Comparison of ENCODE assay signal across 8 cellular contexts in genomic region chr7:1412322-1413261, GRCh38. TPM values are rescaled to one million over a fixed set of nuclear protein-coding genes. Genes with fewer than 3 reads are reported as not detected.
DNase-seq lines count a peak whose midpoint lies in the region; ATAC-seq, FAIRE-seq and TF ChIP-seq lines count a peak whose summit lies in the region.

No MANE protein-coding gene starts in this region.

- peak; percentile 74 for FAIRE-seq in G401.6 (lab: Jason Lieb, UNC)

- peak; percentile 30 for TF ChIP-seq CTCF in kidney epithelial cell (IDR thresholded peaks at IDR 0.05; ENCODE audit: insufficient read depth, low read length, poor library complexity, severe bottlenecking)

- no peak overlapping the region for H3K27ac ChIP-seq in caudate nucleus (ENCODE audit: low read depth, low read length)

- DNase-seq in NCI-H460 (ENCODE audit: extremely low read depth, low read depth) (peak; percentile 84), caudate nucleus (lab: John Stamatoyannopoulos, UW) (peak in 55 of 61 donors; percentile 20 to 89 (median 60)), kidney epithelial cell (ENCODE audit: low read depth) (no peak)
- peak; percentile 82 for DNase-seq in activated CD4-positive, alpha-beta T cell treated with anti-CD3 and anti-CD28 coated beads for 1 hour
- peak; percentile 86 to 94 for DNase-seq in stimulated activated CD4-positive, alpha-beta T cell treated with anti-CD3 and anti-CD28 coated beads, Interleukin-1b, Interleukin-23, amount 100 ng/mL, for 4 hours (ENCODE audit: low read depth in 2 of 2)

- H3K36me3 ChIP-seq in kidney epithelial cell (ENCODE audit: control insufficient read depth, insufficient read depth, low read length) = no peaks in the 10 kb centered on the region

- ATAC-seq in HG03139 (IDR thresholded peaks at IDR 0.05; ENCODE audit: unreplicated experiment) = peak; percentile 52
- ATAC-seq in GM19023 (IDR thresholded peaks at IDR 0.05; ENCODE audit: unreplicated experiment) = no peak

- H3K4me3 ChIP-seq in kidney epithelial cell (ENCODE audit: low read depth, low read length) = no peak overlapping the region

- peaks cover 36% of the 10 kb centered on the region for H3K27me3 ChIP-seq in kidney epithelial cell (ENCODE audit: control insufficient read depth, insufficient read depth, low read length)

RNA-seq across cellular contexts. Expression of gene MICALL2, which starts 46.7 kb away (rescaled TPM):
- 3.7 and 9.6 TPM in 2 replicates for total RNA-seq in NCI-H460 (2014; rRNA removed; shearing (Covaris generic))
- polyA plus RNA-seq in NCI-H460 (2014; cell fraction: nucleus; rRNA removed) = 64.2 and 74.5 TPM in 2 replicates
- total RNA-seq in kidney epithelial cell = 13.5 and 14.7 TPM in 2 replicates
